Comparison of ENCODE assay signal across 8 cellular contexts in the genomic region with DNA sequence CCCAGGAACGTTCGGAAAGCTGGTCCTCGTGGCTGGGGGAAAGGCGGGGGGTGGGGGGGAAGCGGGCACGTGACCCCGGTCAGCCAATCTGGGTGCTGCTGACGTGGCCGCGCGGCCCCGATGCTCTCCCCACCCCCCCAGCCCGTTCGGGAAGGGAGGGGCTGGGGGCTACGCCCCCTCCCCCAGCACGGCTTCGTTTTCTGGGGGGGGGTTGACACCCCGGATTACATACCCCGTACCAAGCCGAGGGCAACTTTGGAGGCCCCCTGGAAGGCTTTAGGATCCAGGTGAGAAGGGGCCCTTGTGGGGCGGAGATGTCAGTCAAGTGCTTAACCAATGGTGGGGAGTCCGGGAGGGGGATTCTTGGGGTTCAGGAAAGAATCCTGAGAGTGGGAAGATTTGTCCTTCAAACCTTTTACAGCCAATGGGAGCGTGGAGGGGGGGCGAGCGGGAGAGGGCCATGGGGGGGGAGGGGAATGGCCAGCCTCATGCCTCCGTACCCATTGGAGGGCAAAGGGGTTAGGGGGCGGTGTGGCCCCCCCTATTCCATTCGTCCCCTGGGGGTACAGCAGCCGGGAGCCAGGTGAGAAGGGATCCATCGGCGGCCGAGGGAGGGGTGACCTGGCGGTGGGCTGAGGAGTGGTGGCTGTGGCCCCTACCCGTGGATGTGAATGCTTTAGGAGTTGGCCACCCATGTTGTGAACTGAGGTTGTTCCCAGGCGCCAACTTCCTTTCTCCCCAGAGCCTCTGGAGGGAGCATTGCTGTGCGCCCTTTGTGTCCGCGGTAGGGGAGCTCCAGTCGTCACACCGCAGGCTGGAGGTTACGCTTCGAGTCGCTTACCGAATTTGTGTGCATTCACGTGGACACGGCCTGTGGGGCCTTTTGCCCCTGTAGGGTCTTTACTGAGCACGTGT. TPM values are rescaled to one million over a fixed set of nuclear protein-coding genes. Genes with fewer than 3 reads are reported as not detected.
DNase-seq lines count a peak whose midpoint lies in the region; ATAC-seq and TF ChIP-seq lines count a peak whose summit lies in the region.

No MANE protein-coding gene starts in this region.

- ATAC-seq in GM18867 (IDR thresholded peaks at IDR 0.05; ENCODE audit: unreplicated experiment): peak; percentile 7
- peak; percentile 15 to 21 for ATAC-seq in activated naive CD4-positive, alpha-beta T cell treated with anti-CD3 and anti-CD28 coated beads, Interleukin-2, amount 50 U/mL, for 72 hours

- no peaks in the 10 kb centered on the region for H3K27me3 ChIP-seq in KMS-11 (ENCODE audit: insufficient read depth, low read depth)
- H3K27me3 ChIP-seq in transverse colon: no peaks in the 10 kb centered on the region

- H3K4me1 ChIP-seq in KMS-11 (ENCODE audit: low read depth, poor library complexity, severe bottlenecking) (peaks cover 20% of the 10 kb centered on the region), transverse colon (peaks cover 6 to 30% (median 23%) of the 10 kb centered on the region in 4 donors)

- peak overlapping the region; percentile 97 to 99 for H3K27ac Mint-ChIP-seq in activated naive CD4-positive, alpha-beta T cell treated with anti-CD3 and anti-CD28 coated beads, Interleukin-2, amount 50 U/mL, for 72 hours

- WGBS in transverse colon (ENCODE audit: low coverage in 1 of 2), 2 donors: 0 to 2% methylated on average over 7 to 38 of the region's 47 CpGs

- TF ChIP-seq CTCF in KMS-11 (conservative IDR thresholded peaks at IDR 0.05; ENCODE audit: low read depth, low read length) (no peak), transverse colon (IDR thresholded peaks at IDR 0.05) (no peak)

- H3K4me3 ChIP-seq in KMS-11 (IDR thresholded peaks at IDR 0.05; ENCODE audit: insufficient read depth, low read depth, low read length): no peak overlapping the region
- peak overlapping the region; percentile 63 to 86 (median 77) for H3K4me3 ChIP-seq in transverse colon

- in situ Hi-C loops in transverse colon (cut with MboI; ENCODE audit: low pct_ligation_motif_present in 1 of 4, low pct_unique_long_range_greater_than_20kb in 1 of 4, low sequenced_read_pairs in 3 of 4): loop anchor here in 1 of 4 donors (25.0 kb wide), 1 partner anchor 443 kb away; the partner anchor contains the start of genes CUTA, PHF1 and SYNGAP1

- 0 out of 2 replicates have a peak overlapping the region, but pooled peaks have one; percentile 47 for H2AFZ ChIP-seq in KMS-11 (ENCODE audit: low read depth)

- DNase-seq in AG08395 (ENCODE audit: low spot score) (peak; percentile 83), SK-N-DZ (ENCODE audit: low spot score) (peak; percentile 76), glomerular visceral epithelial cell (ENCODE audit: extremely low spot score) (peak; percentile 90), nucleus accumbens (lab: John Stamatoyannopoulos, UW) (peak in 53 of 56 donors; percentile 53 to 99 (median 89)), transverse colon (peak; percentile 80)
- DNase-seq in activated naive CD4-positive, alpha-beta T cell treated with anti-CD3 and anti-CD28 coated beads, Interleukin-2, amount 50 U/mL, for 72 hours (ENCODE audit: low spot score in 2 of 2): peak; percentile 64 to 76

- peaks cover under 1% of the 10 kb centered on the region; the same call in 1 of the 2 replicates for H3K36me3 ChIP-seq in KMS-11 (ENCODE audit: insufficient read depth)
- H3K36me3 ChIP-seq in transverse colon: no peaks in the 10 kb centered on the region

- TF ChIP-seq POLR2A in transverse colon (IDR thresholded peaks at IDR 0.05): peak; percentile 70

- H3K4me2 ChIP-seq in KMS-11: peak overlapping the region; percentile 70

- H3K9ac ChIP-seq in KMS-11: peak overlapping the region; percentile 100

- H3K79me2 ChIP-seq in KMS-11 (ENCODE audit: insufficient read depth, low read depth): peaks cover 51% of the 10 kb centered on the region

- H3K9me3 ChIP-seq in transverse colon: no peaks in the 10 kb centered on the region

- TF ChIP-seq EP300 in transverse colon (IDR thresholded peaks at IDR 0.05; ENCODE audit: low read depth): no peak

- no peaks in the 10 kb centered on the region for H3K9me3 Mint-ChIP-seq in activated naive CD4-positive, alpha-beta T cell treated with anti-CD3 and anti-CD28 coated beads, Interleukin-2, amount 50 U/mL, for 72 hours

- intact Hi-C loops in transverse colon (cut with DNase I; ENCODE audit: low total_unique reads): no loop called here

- peaks cover 51 to 57% of the 10 kb centered on the region in 2 donors for H3K36me3 Mint-ChIP-seq in activated naive CD4-positive, alpha-beta T cell treated with anti-CD3 and anti-CD28 coated beads, Interleukin-2, amount 50 U/mL, for 72 hours

- H3K27ac ChIP-seq in KMS-11 (peak overlapping the region; percentile 100), transverse colon (peak overlapping the region; percentile 98 to 100 (median 99))

- H4K20me1 ChIP-seq in KMS-11 (ENCODE audit: insufficient read depth): peaks cover 14% of the 10 kb centered on the region

RNA-seq across cellular contexts. Expression of gene BRD2, which starts 0.6 kb away (rescaled TPM):
- polyA plus RNA-seq in SK-N-DZ (2014; cell fraction: cytosol; rRNA removed): 136 and 160 TPM in 2 replicates
- polyA plus RNA-seq in SK-N-DZ (2014; cell fraction: nucleus; rRNA removed): 287 and 301 TPM in 2 replicates
- total RNA-seq in activated naive CD4-positive, alpha-beta T cell treated with anti-CD3 and anti-CD28 coated beads, Interleukin-2, amount 50 U/mL, for 72 hours: 100 to 1,000 TPM; 216 to 254 TPM
- total RNA-seq in transverse colon: 100 to 1,000 TPM; 116 to 612 (median 238) TPM

RNA-seq across cellular contexts. Expression of gene HLA-DMA, which starts 16.1 kb away (rescaled TPM):
- 1.9 and 3.1 TPM in 2 replicates for polyA plus RNA-seq in SK-N-DZ (2014; cell fraction: cytosol; rRNA removed)
- polyA plus RNA-seq in SK-N-DZ (2014; cell fraction: nucleus; rRNA removed): 0.62 and 5.1 TPM in 2 replicates
- 10 to 100 TPM; 23.0 to 33.5 TPM for total RNA-seq in activated naive CD4-positive, alpha-beta T cell treated with anti-CD3 and anti-CD28 coated beads, Interleukin-2, amount 50 U/mL, for 72 hours
- total RNA-seq in transverse colon: 10 to 100 TPM in 3 of 4 donors, 1 to 10 TPM in 1; 1.4 to 40.4 (median 20.8) TPM

RNA-seq across cellular contexts. Expression of gene HLA-DMB, which starts 28.2 kb away (rescaled TPM):
- not detected in 2 replicates for polyA plus RNA-seq in SK-N-DZ (2014; cell fraction: cytosol; rRNA removed)
- polyA plus RNA-seq in SK-N-DZ (2014; cell fraction: nucleus; rRNA removed): 0.24 TPM in 1 of 2 replicates, not detected in the other
- 1 to 10 TPM; 2.8 to 4.5 TPM for total RNA-seq in activated naive CD4-positive, alpha-beta T cell treated with anti-CD3 and anti-CD28 coated beads, Interleukin-2, amount 50 U/mL, for 72 hours
- 10 to 100 TPM in 2 of 4 donors, 1 to 10 TPM in 2; 1.8 to 20.8 (median 13.2) TPM for total RNA-seq in transverse colon

RNA-seq across cellular contexts. Expression of gene HLA-DOA, which starts 40.4 kb away (rescaled TPM):
- 0.02 TPM in 1 of 2 replicates, not detected in the other for polyA plus RNA-seq in SK-N-DZ (2014; cell fraction: cytosol; rRNA removed)
- polyA plus RNA-seq in SK-N-DZ (2014; cell fraction: nucleus; rRNA removed): 0.08 TPM in 1 of 2 replicates, not detected in the other
- 1 to 10 TPM; 1.8 to 3.2 TPM for total RNA-seq in activated naive CD4-positive, alpha-beta T cell treated with anti-CD3 and anti-CD28 coated beads, Interleukin-2, amount 50 U/mL, for 72 hours
- 1 to 10 TPM in 3 of 4 donors, under 1 TPM in 1; 0.82 to 7.9 (median 2.6) TPM for total RNA-seq in transverse colon
